8 cellular contexts compared by ENCODE assay signal in the genomic region with DNA sequence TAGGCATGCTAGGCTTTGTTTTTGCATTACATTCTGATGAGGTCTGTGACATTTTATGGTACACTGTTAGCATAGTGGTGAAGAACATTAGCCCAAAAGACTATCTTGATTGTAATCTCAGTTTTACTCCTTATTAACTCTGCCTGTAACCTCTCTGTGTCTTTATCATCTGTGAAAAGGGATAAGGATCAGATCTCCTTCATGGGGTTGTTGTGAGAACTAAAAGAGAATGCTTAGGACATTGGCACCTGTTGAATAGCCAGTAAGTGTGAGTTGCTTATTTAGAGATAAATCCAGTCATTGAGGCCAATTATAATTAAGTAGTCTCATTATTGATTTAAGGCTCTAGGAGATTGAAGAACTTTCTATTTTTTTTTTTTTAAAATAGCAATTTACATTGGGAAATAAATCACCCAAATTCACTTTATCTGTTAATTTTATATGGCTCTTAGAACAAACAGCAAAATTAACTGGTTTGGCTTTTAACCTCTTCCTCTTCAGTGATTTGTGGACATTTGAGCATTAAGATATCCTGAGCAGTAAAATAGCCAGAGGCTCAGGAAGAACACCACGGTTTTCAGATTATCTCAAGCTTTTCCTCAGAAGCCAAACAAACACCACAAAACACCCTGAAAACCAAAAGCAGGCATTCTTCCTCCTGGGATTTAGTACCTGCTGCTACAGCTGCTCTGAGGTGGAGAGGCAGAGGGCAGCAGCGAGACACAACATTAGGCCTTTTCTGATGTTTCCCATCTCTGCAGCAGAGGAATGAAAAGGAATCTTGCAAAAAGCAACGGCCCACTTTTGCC.
A peak's percentile ranks its signal among the peaks of the same experiment; 100 is the strongest.
DNase-seq lines count a peak whose midpoint lies in the region; ATAC-seq and TF ChIP-seq lines count a peak whose summit lies in the region.

No MANE protein-coding gene starts in this region.

- no peaks in the 10 kb centered on the region for H3K9me3 Mint-ChIP-seq in HFFc6

- peaks cover 0 to 5% of the 10 kb centered on the region in 2 donors for H3K36me3 ChIP-seq in adrenal gland (replicated peaks in 1 of 2)

- no peaks in the 10 kb centered on the region; the same call in 1 of the 2 replicates for H3K36me3 Mint-ChIP-seq in HFFc6 (ENCODE audit: low read depth)

- H3K27me3 ChIP-seq in adrenal gland, result no peaks in the 10 kb centered on the region

- peaks cover 0 to 9% of the 10 kb centered on the region in 2 donors for H3K4me1 ChIP-seq in adrenal gland (replicated peaks in 1 of 2)

- peaks cover 16% of the 10 kb centered on the region for H3K4me1 Mint-ChIP-seq in HFFc6 (ENCODE audit: low read depth)

- H3K27ac ChIP-seq in adrenal gland, result no peak overlapping the region

- no peak overlapping the region for H3K4me3 Mint-ChIP-seq in HFFc6

- no peak overlapping the region for H3K4me3 ChIP-seq in adrenal gland

- TF ChIP-seq POLR2A in adrenal gland (IDR thresholded peaks at IDR 0.05), result no peak

- WGBS in adrenal gland, 4 donors, result 31 to 44% (median 36%) methylated on average over 3 of the region's 3 CpGs

- peak; percentile 61 for TF ChIP-seq CTCF in HFFc6 (IDR thresholded peaks at IDR 0.05)
- peak; percentile 38 to 52 (median 48) for TF ChIP-seq CTCF in adrenal gland (IDR thresholded peaks at IDR 0.05)

- ATAC-seq in left lobe of liver, result peak; percentile 78
- ATAC-seq in HG02981 (IDR thresholded peaks at IDR 0.05; ENCODE audit: unreplicated experiment), result no peak
- ATAC-seq in HG02884 (IDR thresholded peaks at IDR 0.05; ENCODE audit: unreplicated experiment), result no peak

- peak; percentile 40 for DNase-seq in COLO829 (ENCODE audit: low spot score)
- peak; percentile 14 for DNase-seq in HFFc6
- peak; percentile 27 to 77 (median 45) for DNase-seq in adrenal gland
- no peak for DNase-seq in left lobe of liver (ENCODE audit: low spot score)
- no peak for DNase-seq in GF-D8 (lab: John Stamatoyannopoulos, UW)
- no peak for DNase-seq in activated T-cell treated with anti-CD3 and anti-CD28 coated beads for 4 hours

- intact Hi-C loops in adrenal gland (cut with DNase I), result no loop called here

- no peaks in the 10 kb centered on the region; the same call in 1 of the 2 replicates for H3K27me3 Mint-ChIP-seq in HFFc6 (ENCODE audit: insufficient read depth)

- H3K9me3 ChIP-seq in adrenal gland (replicated peaks in 1 of 3), result no peaks in the 10 kb centered on the region

- no peak overlapping the region for H3K27ac Mint-ChIP-seq in HFFc6

Comparison
In these comparisons a context has a peak if more than half of its experiments do, and no peak if none do; other contexts are left out.
1. DNase-seq: peak in COLO829 (single experiment), HFFc6 (single experiment) and adrenal gland (7 of 7); none in left lobe of liver (single experiment), GF-D8 (single experiment) and activated T-cell treated with anti-CD3 and anti-CD28 coated beads for 4 hours (single experiment).